13 cellular contexts compared by ENCODE assay signal in the genomic region with DNA sequence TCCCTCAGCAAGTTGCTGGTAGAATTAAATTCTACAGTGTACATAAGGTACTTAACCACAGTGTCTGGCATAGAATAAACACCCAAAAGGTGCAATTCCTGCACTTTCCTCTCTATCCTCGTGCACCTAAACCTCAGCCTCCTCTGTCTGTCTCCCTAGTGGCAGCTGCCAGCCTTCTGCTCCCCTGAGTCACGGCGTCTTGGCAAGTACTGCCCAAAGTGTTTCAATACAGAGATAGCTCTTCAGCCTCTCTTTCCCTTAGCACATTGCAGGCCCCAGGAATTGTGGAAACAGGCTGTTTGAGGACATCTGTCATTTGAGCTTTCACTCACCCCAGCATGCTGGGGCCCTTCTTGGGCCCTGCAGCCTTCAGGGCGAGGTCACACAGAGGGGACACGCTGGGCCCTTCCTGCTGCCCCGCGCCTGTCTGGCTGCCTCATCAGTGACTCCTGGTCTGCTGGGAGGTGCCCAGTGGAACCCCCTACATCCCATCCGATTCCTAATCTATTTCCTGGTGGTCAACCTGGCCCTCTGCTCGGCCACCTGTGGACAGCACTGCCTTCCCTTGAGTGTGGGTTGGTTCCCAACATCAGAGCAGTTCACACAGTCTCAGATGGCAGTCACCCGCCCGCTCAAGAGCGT. TPM values are rescaled to one million over a fixed set of nuclear protein-coding genes. Genes with fewer than 3 reads are reported as not detected.
A peak's percentile ranks its signal among the peaks of the same experiment; 100 is the strongest.
DNase-seq lines count a peak whose midpoint lies in the region; ATAC-seq, FAIRE-seq and TF ChIP-seq lines count a peak whose summit lies in the region.
"Had no signal": no experiment of that assay in that cellular context is flagged by ENCODE, and none has a peak within 500 bp of the region (broad histone marks: within the 10 kb centered on the region; RNA-seq: fewer than 3 reads in every experiment).

No MANE protein-coding gene starts in this region.

- no peak for FAIRE-seq in pancreas (lab: Jason Lieb, UNC)

- H3K27me3 ChIP-seq in smooth muscle cell (ENCODE audit: low read depth) (no peaks in the 10 kb centered on the region), pancreas (no peaks in the 10 kb centered on the region)

- ATAC-seq in pancreas, result no peak
- ATAC-seq in GM19455 (IDR thresholded peaks at IDR 0.05; ENCODE audit: unreplicated experiment), result no peak

- 65% methylated on average over 12 of the region's 12 CpGs for WGBS in smooth muscle cell (ENCODE audit: low lambda C conversion rate)
- 50 to 56% methylated on average over 12 of the region's 12 CpGs for WGBS in pancreas, 2 donors

- H3K9me3 ChIP-seq in smooth muscle cell (replicated peaks; ENCODE audit: low read depth) (no peaks in the 10 kb centered on the region), pancreas (no peaks in the 10 kb centered on the region)

- peaks cover 84% of the 10 kb centered on the region for H3F3A ChIP-seq in smooth muscle cell (ENCODE audit: low read depth)

- no peak overlapping the region for H3K4me3 ChIP-seq in smooth muscle cell
- H3K4me3 ChIP-seq in pancreas, result no peak overlapping the region

- H4K20me1 ChIP-seq in smooth muscle cell (ENCODE audit: low read depth), result peaks cover 100% of the 10 kb centered on the region

- H3K4me2 ChIP-seq in smooth muscle cell, result peak overlapping the region; percentile 24

- H3K27ac ChIP-seq in smooth muscle cell (ENCODE audit: low read depth) (peak overlapping the region; percentile 96), pancreas (peak overlapping the region in 1 of 4 donors; percentile 20)

- H3K27ac Mint-ChIP-seq in HFFc6 (peak overlapping the region; percentile 77), chondrocyte (ENCODE audit: unreplicated experiment) (peak overlapping the region; percentile 95), CD14-positive monocyte (no peak overlapping the region)
- H3K27ac Mint-ChIP-seq: activated naive CD8-positive, alpha-beta T cell treated with anti-CD3 and anti-CD28 coated beads, Interleukin-2, amount 10 ng/mL, durations not matched to agents 7 days and 5 days; CD4-positive, CD25-positive, alpha-beta regulatory T cell had no signal

- H3K9me3 Mint-ChIP-seq in HFFc6 (no peaks in the 10 kb centered on the region), chondrocyte (ENCODE audit: low read depth) (no peaks in the 10 kb centered on the region), CD14-positive monocyte (peaks cover 0 to 2% (median 0%) of the 10 kb centered on the region in 7 donors)
- H3K9me3 Mint-ChIP-seq: activated naive CD8-positive, alpha-beta T cell treated with anti-CD3 and anti-CD28 coated beads, Interleukin-2, amount 10 ng/mL, durations not matched to agents 7 days and 5 days had no signal

- H3K79me2 ChIP-seq in smooth muscle cell (ENCODE audit: low read depth), result peaks cover 100% of the 10 kb centered on the region

- H3K4me1 Mint-ChIP-seq in HFFc6 (ENCODE audit: low read depth), result peaks cover 93% of the 10 kb centered on the region
- H3K4me1 Mint-ChIP-seq in chondrocyte (ENCODE audit: low read depth), result peaks cover 100% of the 10 kb centered on the region
- no peaks in the 10 kb centered on the region for H3K4me1 Mint-ChIP-seq in CD14-positive monocyte
- H3K4me1 Mint-ChIP-seq: activated naive CD8-positive, alpha-beta T cell treated with anti-CD3 and anti-CD28 coated beads, Interleukin-2, amount 10 ng/mL, durations not matched to agents 7 days and 5 days had no signal

- intact Hi-C loops in pancreas (cut with DNase I), result no loop called here
- intact Hi-C loops in CD14-positive monocyte (cut with micrococcal nuclease), result no loop called here

- TF ChIP-seq CTCF in HFFc6 (IDR thresholded peaks at IDR 0.05), result no peak
- no peak for TF ChIP-seq CTCF in chondrocyte (IDR thresholded peaks at IDR 0.05)
- TF ChIP-seq CTCF in smooth muscle cell (IDR thresholded peaks at IDR 0.05; ENCODE audit: borderline replicate concordance, insufficient read depth, poor library complexity, severe bottlenecking), result no peak
- no peak for TF ChIP-seq CTCF in pancreas (IDR thresholded peaks at IDR 0.05)
- no peak for TF ChIP-seq CTCF in CD14-positive monocyte (IDR thresholded peaks at IDR 0.05)

- H3K27me3 Mint-ChIP-seq in HFFc6 (ENCODE audit: insufficient read depth), result peaks cover 5% of the 10 kb centered on the region
- no peaks in the 10 kb centered on the region for H3K27me3 Mint-ChIP-seq in chondrocyte (ENCODE audit: low read depth)
- peaks cover 15 to 36% (median 16%) of the 10 kb centered on the region in 3 donors for H3K27me3 Mint-ChIP-seq in CD14-positive monocyte (ENCODE audit: low read depth in 3 of 3)

- no peak for DNase-seq in HFFc6
- peak; percentile 65 for DNase-seq in chondrocyte (ENCODE audit: low spot score)
- peak; percentile 72 for DNase-seq in kidney tubule cell (ENCODE audit: low spot score)
- no peak for DNase-seq in smooth muscle cell (lab: John Stamatoyannopoulos, UW; ENCODE audit: unreplicated experiment)
- DNase-seq in pancreas, result no peak
- no peak for DNase-seq in CD14-positive monocyte (ENCODE audit: low spot score)
- DNase-seq in NAMALWA (ENCODE audit: low spot score), result no peak
- DNase-seq: activated naive CD8-positive, alpha-beta T cell treated with anti-CD3 and anti-CD28 coated beads, Interleukin-2, amount 10 ng/mL, durations not matched to agents 7 days and 5 days; CD4-positive, CD25-positive, alpha-beta regulatory T cell; head of caudate nucleus; NCI-H2029 treated with DMSO at 0.1 percent for 48 hours had no signal

- H3K9ac ChIP-seq in smooth muscle cell (ENCODE audit: low read depth), result no peak overlapping the region

- H3K36me3 Mint-ChIP-seq in HFFc6 (ENCODE audit: low read depth), result peaks cover 52% of the 10 kb centered on the region
- peaks cover 32% of the 10 kb centered on the region for H3K36me3 Mint-ChIP-seq in chondrocyte (ENCODE audit: low read depth)
- no peaks in the 10 kb centered on the region for H3K36me3 Mint-ChIP-seq in CD14-positive monocyte
- H3K36me3 Mint-ChIP-seq: activated naive CD8-positive, alpha-beta T cell treated with anti-CD3 and anti-CD28 coated beads, Interleukin-2, amount 10 ng/mL, durations not matched to agents 7 days and 5 days; CD4-positive, CD25-positive, alpha-beta regulatory T cell had no signal

- no peak overlapping the region for H2AFZ ChIP-seq in smooth muscle cell (ENCODE audit: low read depth)

- H3K4me3 Mint-ChIP-seq in HFFc6 (peak overlapping the region; percentile 67; the same call in 1 of the 2 replicates), chondrocyte (ENCODE audit: unreplicated experiment) (peak overlapping the region; percentile 47), CD14-positive monocyte (no peak overlapping the region)
- H3K4me3 Mint-ChIP-seq: activated naive CD8-positive, alpha-beta T cell treated with anti-CD3 and anti-CD28 coated beads, Interleukin-2, amount 10 ng/mL, durations not matched to agents 7 days and 5 days; CD4-positive, CD25-positive, alpha-beta regulatory T cell had no signal

- H3K4me1 ChIP-seq in smooth muscle cell (ENCODE audit: low read depth) (peaks cover 59% of the 10 kb centered on the region), pancreas (no peaks in the 10 kb centered on the region)

- H3K36me3 ChIP-seq in smooth muscle cell (ENCODE audit: low read depth) (no peaks in the 10 kb centered on the region), pancreas (no peaks in the 10 kb centered on the region)

RNA-seq across cellular contexts. Expression of a gene that starts 19.3 kb away (rescaled TPM):
- 100 to 1,000 TPM; 202 to 327 (median 217) TPM for total RNA-seq in HFFc6 (2021; fragmentation: NEBNext Ultra II Directional; extraction: Animal tissue kit (Norgen Biotek cat#: 25700))
- total RNA-seq in chondrocyte, result 1,370 to 2,411 TPM (median 2,366 TPM) in 3 replicates
- total RNA-seq in smooth muscle cell, result 1,456 and 1,535 TPM in 2 replicates
- 2,012 and 2,786 TPM in 2 replicates for polyA plus RNA-seq in smooth muscle cell
- 100 to 1,000 TPM in 1 of 6 donors, 10 to 100 TPM in 5; 18.4 to 130 (median 46.9) TPM for total RNA-seq in pancreas
- 10 to 100 TPM; 37.0 to 46.6 TPM for polyA plus RNA-seq in pancreas
- polyA plus RNA-seq in CD14-positive monocyte, result not detected
- total RNA-seq: activated naive CD8-positive, alpha-beta T cell treated with anti-CD3 and anti-CD28 coated beads, Interleukin-2, amount 10 ng/mL, durations not matched to agents 7 days and 5 days; CD4-positive, CD25-positive, alpha-beta regulatory T cell; T-helper 2 cell treated with Interferon-gamma antibody and Interleukin-4, amounts not matched to agents 100 ng/mL and 5 ng/mL, for 36 hours had no signal
- polyA plus RNA-seq: CD4-positive, CD25-positive, alpha-beta regulatory T cell had no signal

RNA-seq across cellular contexts. Expression of a gene that starts 19.4 kb away (rescaled TPM):
- 100 to 1,000 TPM; 137 to 328 (median 148) TPM for total RNA-seq in HFFc6 (2021; fragmentation: NEBNext Ultra II Directional; extraction: Animal tissue kit (Norgen Biotek cat#: 25700))
- 2,319 to 5,210 TPM (median 5,209 TPM) in 3 replicates for total RNA-seq in chondrocyte
- total RNA-seq in smooth muscle cell, result 4,372 and 5,353 TPM in 2 replicates
- polyA plus RNA-seq in smooth muscle cell, result 1,844 and 2,409 TPM in 2 replicates
- total RNA-seq in pancreas, result 100 to 1,000 TPM in 2 of 6 donors, 10 to 100 TPM in 4; 20.7 to 167 (median 51.7) TPM
- polyA plus RNA-seq in pancreas, result 10 to 100 TPM; 22.5 to 35.0 TPM
- polyA plus RNA-seq in CD14-positive monocyte, result under 1 TPM in 1 of 2 donors, not detected in 1; 0.25 TPM
- total RNA-seq: activated naive CD8-positive, alpha-beta T cell treated with anti-CD3 and anti-CD28 coated beads, Interleukin-2, amount 10 ng/mL, durations not matched to agents 7 days and 5 days; CD4-positive, CD25-positive, alpha-beta regulatory T cell; T-helper 2 cell treated with Interferon-gamma antibody and Interleukin-4, amounts not matched to agents 100 ng/mL and 5 ng/mL, for 36 hours had no signal
- polyA plus RNA-seq: CD4-positive, CD25-positive, alpha-beta regulatory T cell had no signal

Comparison
In these comparisons a context has a peak if more than half of its experiments do, and no peak if none do; other contexts are left out.
1. DNase-seq: peak in chondrocyte (single experiment) and kidney tubule cell (single experiment); none in HFFc6 (single experiment), smooth muscle cell (single experiment), pancreas (0 of 6), CD14-positive monocyte (single experiment) and NAMALWA (single experiment).
2. H3K27ac Mint-ChIP-seq: peak in HFFc6 (single experiment) and chondrocyte (single experiment); none in CD14-positive monocyte (0 of 7).
3. H3K4me3 Mint-ChIP-seq: peak in HFFc6 (single experiment) and chondrocyte (single experiment); none in CD14-positive monocyte (0 of 2).